14 cellular contexts compared by ENCODE assay signal in the genomic region with DNA sequence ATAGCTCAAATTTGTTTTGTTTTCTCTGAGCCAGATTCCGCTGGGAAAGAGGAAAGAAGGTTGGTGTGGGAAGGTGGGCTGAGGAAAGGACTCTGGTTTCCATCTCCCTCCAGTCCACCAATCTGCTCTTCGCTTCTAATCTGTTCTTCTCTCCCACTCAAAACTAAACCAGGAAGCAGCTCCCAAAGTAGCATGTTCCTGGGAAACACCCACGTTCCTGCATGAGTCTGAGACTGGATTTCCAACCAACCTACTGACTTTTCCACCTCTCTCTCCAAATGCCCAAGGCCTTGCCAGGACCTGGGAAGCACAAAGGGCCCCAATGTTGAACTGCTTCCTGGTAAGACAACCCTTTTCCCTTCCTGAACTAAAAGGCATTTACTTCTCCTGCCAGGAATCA.
DNase-seq lines count a peak whose midpoint lies in the region; ATAC-seq, FAIRE-seq and TF ChIP-seq lines count a peak whose summit lies in the region.
"Had no signal": no experiment of that assay in that cellular context is flagged by ENCODE, and none has a peak within 500 bp of the region (broad histone marks: within the 10 kb centered on the region; RNA-seq: fewer than 3 reads in every experiment).

No MANE protein-coding gene starts in this region.

- H2AFZ ChIP-seq in mammary epithelial cell (ENCODE audit: low read depth, low read length) = peak overlapping the region; percentile 50

- no TSS peak for BruUV-seq in mammary epithelial cell (replicated peaks; lab: Mats Ljungman, UMichigan)
- no TSS peak for BruUV-seq in MCF 10A (replicated peaks; lab: Mats Ljungman, UMichigan)

- dilution Hi-C loops in mammary epithelial cell (cut with HindIII; ENCODE audit: low sequenced_read_pairs) = no loop called here

- H3K4me1 ChIP-seq in mammary epithelial cell (ENCODE audit: insufficient read depth, low read length) = no peaks in the 10 kb centered on the region
- H3K4me1 ChIP-seq in kidney (ENCODE audit: control insufficient read depth in 1 of 2, insufficient read depth in 1 of 2, low read depth in 1 of 2, low read length in 2 of 2) = no peaks in the 10 kb centered on the region

- no peaks in the 10 kb centered on the region for H3K27me3 ChIP-seq in mammary epithelial cell (ENCODE audit: insufficient read depth, low read length)
- H3K27me3 ChIP-seq: BLaER1 had no signal

- no peaks in the 10 kb centered on the region for H3K4me1 Mint-ChIP-seq in MCF 10A (ENCODE audit: insufficient read depth, unreplicated experiment)
- H3K4me1 Mint-ChIP-seq in natural killer cell treated with Interleukin-12 subunit alpha and Interleukin-12 subunit beta and Interleukin-15 and Interleukin-18, amount 100 ng/mL, for 72 hours (ENCODE audit: low read depth in 2 of 2) = no peaks in the 10 kb centered on the region
- H3K4me1 Mint-ChIP-seq: CD8-positive, alpha-beta memory T cell had no signal

- H3K27me3 Mint-ChIP-seq in MCF 10A (ENCODE audit: insufficient read depth, unreplicated experiment) = peaks cover 24% of the 10 kb centered on the region
- H3K27me3 Mint-ChIP-seq in natural killer cell treated with Interleukin-12 subunit alpha and Interleukin-12 subunit beta and Interleukin-15 and Interleukin-18, amount 100 ng/mL, for 72 hours = peaks cover 15 to 25% of the 10 kb centered on the region in 2 donors

- H3K27ac ChIP-seq in mammary epithelial cell (ENCODE audit: insufficient read depth, low read depth, low read length) (no peak overlapping the region), kidney (ENCODE audit: low read depth in 2 of 2, low read length in 2 of 2) (no peak overlapping the region)
- H3K27ac ChIP-seq: BLaER1 had no signal

- H3K4me2 ChIP-seq in mammary epithelial cell (ENCODE audit: insufficient read depth, low read depth, low read length) = no peak overlapping the region
- H3K4me2 ChIP-seq: BLaER1 had no signal

- FAIRE-seq in kidney (lab: Jason Lieb, UNC) = no peak

- H3K36me3 Mint-ChIP-seq in MCF 10A (ENCODE audit: insufficient read depth, unreplicated experiment) = no peaks in the 10 kb centered on the region
- no peaks in the 10 kb centered on the region for H3K36me3 Mint-ChIP-seq in natural killer cell treated with Interleukin-12 subunit alpha and Interleukin-12 subunit beta and Interleukin-15 and Interleukin-18, amount 100 ng/mL, for 72 hours
- H3K36me3 Mint-ChIP-seq: CD8-positive, alpha-beta memory T cell had no signal

- no peak overlapping the region for H3K27ac Mint-ChIP-seq in MCF 10A (ENCODE audit: low read depth, unreplicated experiment)
- H3K27ac Mint-ChIP-seq in natural killer cell treated with Interleukin-12 subunit alpha and Interleukin-12 subunit beta and Interleukin-15 and Interleukin-18, amount 100 ng/mL, for 72 hours = no peak overlapping the region
- H3K27ac Mint-ChIP-seq: CD8-positive, alpha-beta memory T cell had no signal

- no peak overlapping the region for H3K9ac ChIP-seq in mammary epithelial cell (ENCODE audit: insufficient read depth, low read length)
- H3K9ac ChIP-seq in kidney (ENCODE audit: low read length in 2 of 2) = no peak overlapping the region
- H3K9ac ChIP-seq: BLaER1 had no signal

- TF ChIP-seq CTCF in mammary epithelial cell (conservative IDR thresholded peaks at IDR 0.05 in 1 of 2, IDR thresholded peaks at IDR 0.05 in 1 of 2; ENCODE audit: extremely low read depth in 1 of 2, insufficient read depth in 1 of 2, low read depth in 1 of 2, low read length in 2 of 2) (no peak), MCF 10A (IDR thresholded peaks at IDR 0.05; ENCODE audit: unreplicated experiment) (no peak), omental fat pad (IDR thresholded peaks at IDR 0.05) (no peak), kidney (IDR thresholded peaks at IDR 0.05; ENCODE audit: borderline replicate concordance, extremely low read depth, insufficient read depth) (no peak)

- H3K36me3 ChIP-seq in mammary epithelial cell (ENCODE audit: insufficient read depth, low read length) = no peaks in the 10 kb centered on the region
- no peaks in the 10 kb centered on the region for H3K36me3 ChIP-seq in kidney (ENCODE audit: control insufficient read depth in 1 of 2, insufficient read depth in 2 of 2, low read length in 2 of 2)
- H3K36me3 ChIP-seq: BLaER1 had no signal

- POLR2A ChIA-PET in MCF 10A (lab: Yijun Ruan, JAX) = interaction anchor here (2.6 kb wide), 1 partner anchor 258 kb away, joined by 9 read pairs; a partner anchor contains a TSS

- CTCF ChIA-PET in mammary epithelial cell (lab: Charles Lee; ENCODE audit: low non-redundant PET) = interaction anchor here (0.5 kb wide), 1 partner anchor 8 kb away, joined by 16 read pairs; no protein-coding TSS in a partner anchor
- CTCF ChIA-PET in MCF 10A (lab: Yijun Ruan, JAX) = interaction anchor here (0.6 to 6.9 kb wide), 11 partner anchors 10 to 467 kb away, joined by 3 to 44 read pairs (median 3); no protein-coding TSS in a partner anchor

- H4K20me1 ChIP-seq in mammary epithelial cell (ENCODE audit: insufficient read depth, low read length) = no peaks in the 10 kb centered on the region
- H4K20me1 ChIP-seq: BLaER1 had no signal

- intact Hi-C loops in mammary epithelial cell (cut with micrococcal nuclease) (loop anchor here (10.0 kb wide), 1 partner anchor 290 kb away; no protein-coding TSS in a partner anchor), MCF 10A (cut with micrococcal nuclease) (no loop called here), kidney (cut with DNase I) (loop anchor here (10.0 kb wide), 1 partner anchor 470 kb away; a partner anchor contains a TSS)

- no peaks in the 10 kb centered on the region for H3K9me3 Mint-ChIP-seq in MCF 10A (ENCODE audit: unreplicated experiment)
- no peaks in the 10 kb centered on the region for H3K9me3 Mint-ChIP-seq in natural killer cell treated with Interleukin-12 subunit alpha and Interleukin-12 subunit beta and Interleukin-15 and Interleukin-18, amount 100 ng/mL, for 72 hours

- H3K79me2 ChIP-seq in mammary epithelial cell (ENCODE audit: insufficient read depth, low read length) = no peaks in the 10 kb centered on the region

- ATAC-seq in omental fat pad (ENCODE audit: low FRiP score) = peak; percentile 81
- ATAC-seq in natural killer cell treated with Interleukin-12 subunit alpha and Interleukin-12 subunit beta and Interleukin-15 and Interleukin-18, amount 100 ng/mL, for 72 hours = no peak
- no peak for ATAC-seq in HG02798 (IDR thresholded peaks at IDR 0.05; ENCODE audit: poor library complexity, unreplicated experiment)

- H3K9me3 ChIP-seq in mammary epithelial cell (replicated peaks; ENCODE audit: insufficient read depth, low read length) (no peaks in the 10 kb centered on the region), kidney (ENCODE audit: control insufficient read depth in 1 of 2, low read length in 2 of 2) (no peaks in the 10 kb centered on the region)

- in situ Hi-C loops in mammary epithelial cell (cut with MboI; ENCODE audit: low sequenced_read_pairs in 2 of 2) = loop anchor here (10.0 kb wide), 1 partner anchor 470 kb away; a partner anchor contains a TSS

- WGBS in mammary epithelial cell (ENCODE audit: low coverage, missing lambda C conversion rate) = 9% methylated on average over 2 of the region's 3 CpGs

- no peak overlapping the region for H3K4me3 Mint-ChIP-seq in MCF 10A (ENCODE audit: unreplicated experiment)
- no peak overlapping the region for H3K4me3 Mint-ChIP-seq in natural killer cell treated with Interleukin-12 subunit alpha and Interleukin-12 subunit beta and Interleukin-15 and Interleukin-18, amount 100 ng/mL, for 72 hours
- H3K4me3 Mint-ChIP-seq: CD8-positive, alpha-beta memory T cell had no signal

- DNase-seq in mammary epithelial cell (no peak), MCF 10A (ENCODE audit: unreplicated experiment) (no peak), amniotic epithelial cell (ENCODE audit: low read depth) (peak; percentile 90), omental fat pad (ENCODE audit: low spot score) (no peak), occipital lobe (lab: John Stamatoyannopoulos, UW) (no peak), kidney (no peak)
- DNase-seq in natural killer cell treated with Interleukin-12 subunit alpha and Interleukin-12 subunit beta and Interleukin-15 and Interleukin-18, amount 100 ng/mL, for 72 hours (ENCODE audit: low spot score) = no peak
- DNase-seq: 8988T; AML-193; CD8-positive, alpha-beta memory T cell; DMS53; HCEC 1CT had no signal

- H3K4me3 ChIP-seq in mammary epithelial cell (replicated peaks in 1 of 3; ENCODE audit: insufficient read depth in 1 of 3, low read depth in 2 of 3, low read length in 3 of 3) (no peak overlapping the region), kidney (ENCODE audit: low read length in 2 of 2) (no peak overlapping the region)
- H3K4me3 ChIP-seq: BLaER1 had no signal
